Comparison of ENCODE assay signal across 8 cellular contexts in the genomic region with DNA sequence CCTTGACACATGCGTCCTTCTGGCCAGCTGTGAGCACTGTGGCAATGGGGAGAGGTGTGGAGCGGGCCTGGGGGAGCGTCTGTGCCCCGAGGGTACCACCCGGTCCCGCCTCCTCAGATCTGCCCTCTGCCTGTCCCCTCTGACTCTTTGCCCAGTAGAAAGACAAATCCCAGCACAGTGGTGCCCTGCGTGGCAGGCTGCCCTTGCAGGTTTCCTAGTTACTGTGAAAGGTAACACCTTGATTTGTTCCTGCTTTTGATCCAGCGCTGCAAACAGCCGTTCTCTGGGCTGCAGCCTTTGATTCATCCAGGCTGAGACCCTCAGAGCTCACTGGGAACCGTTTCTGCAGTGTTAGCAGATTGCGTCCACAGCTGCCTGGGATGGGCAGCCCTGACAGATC. TPM values are rescaled to one million over a fixed set of nuclear protein-coding genes. Genes with fewer than 3 reads are reported as not detected.
DNase-seq lines count a peak whose midpoint lies in the region; TF ChIP-seq lines count a peak whose summit lies in the region.

No MANE protein-coding gene starts in this region.

- H3K9me3 Mint-ChIP-seq in CD14-positive monocyte (peaks cover 0 to 2% (median 0%) of the 10 kb centered on the region in 7 donors), endodermal cell (no peaks in the 10 kb centered on the region), osteocyte (ENCODE audit: unreplicated experiment) (no peaks in the 10 kb centered on the region)

- H3K36me3 ChIP-seq in endodermal cell (ENCODE audit: control insufficient read depth, insufficient read depth, low read length): no peaks in the 10 kb centered on the region

- H3K27ac Mint-ChIP-seq in CD14-positive monocyte (peak overlapping the region in 4 of 7 donors; percentile 50 to 80 (median 67)), endodermal cell (no peak overlapping the region), osteocyte (ENCODE audit: unreplicated experiment) (peak overlapping the region; percentile 65)

- H3K4me1 Mint-ChIP-seq in CD14-positive monocyte: peaks cover 53% of the 10 kb centered on the region
- peaks cover 25% of the 10 kb centered on the region for H3K4me1 Mint-ChIP-seq in endodermal cell
- H3K4me1 Mint-ChIP-seq in osteocyte (ENCODE audit: unreplicated experiment): peaks cover 38% of the 10 kb centered on the region

- H3K36me3 Mint-ChIP-seq in CD14-positive monocyte (peaks cover 3 to 16% of the 10 kb centered on the region in 2 donors), endodermal cell (ENCODE audit: low read depth) (peaks cover 4% of the 10 kb centered on the region), osteocyte (ENCODE audit: unreplicated experiment) (no peaks in the 10 kb centered on the region)

- WGBS in endodermal cell (ENCODE audit: insufficient coverage in 1 of 2, insufficient read length in 1 of 2), 2 experiments: 83 to 87% methylated on average over 11 of the region's 11 CpGs

- H3K4me1 ChIP-seq in endodermal cell (ENCODE audit: control insufficient read depth, insufficient read depth, low read length): peaks cover 9% of the 10 kb centered on the region

- TF ChIP-seq CTCF in CD14-positive monocyte (IDR thresholded peaks at IDR 0.05): no peak
- TF ChIP-seq CTCF in NB4 (IDR thresholded peaks at IDR 0.05; ENCODE audit: low read depth, low read length): no peak
- TF ChIP-seq CTCF in endodermal cell (conservative IDR thresholded peaks at IDR 0.05): no peak
- no peak for TF ChIP-seq CTCF in osteocyte (IDR thresholded peaks at IDR 0.05)

- TF ChIP-seq POLR2A in NB4 (IDR thresholded peaks at IDR 0.05; ENCODE audit: extremely low read depth, insufficient read length): no peak

- peak overlapping the region; percentile 76 for H3K27ac ChIP-seq in endodermal cell (ENCODE audit: low read depth, low read length)

- DNase-seq in CD14-positive monocyte (ENCODE audit: low spot score): no peak
- no peak for DNase-seq in NB4 (ENCODE audit: low read depth)
- no peak for DNase-seq in endodermal cell
- DNase-seq in osteocyte (ENCODE audit: extremely low spot score, unreplicated experiment): no peak
- no peak for DNase-seq in pons (ENCODE audit: low spot score)
- DNase-seq in NCI-H187 (lab: John Stamatoyannopoulos, UW): no peak
- DNase-seq in dedifferentiated amniotic fluid mesenchymal stem cell (ENCODE audit: extremely low spot score): no peak
- DNase-seq in SHP77 treated with DMSO at 0.1 percent for 48 hours (lab: John Stamatoyannopoulos, UW): no peak

- H3K4me3 Mint-ChIP-seq in CD14-positive monocyte: peak overlapping the region; percentile 61 to 83
- no peak overlapping the region for H3K4me3 Mint-ChIP-seq in endodermal cell
- peak overlapping the region; percentile 42 for H3K4me3 Mint-ChIP-seq in osteocyte (ENCODE audit: unreplicated experiment)

- no peak overlapping the region for H3K9ac ChIP-seq in endodermal cell (ENCODE audit: extremely low read depth, low read length, poor library complexity, severe bottlenecking)

- no peaks in the 10 kb centered on the region for H3K27me3 ChIP-seq in endodermal cell (ENCODE audit: control insufficient read depth, insufficient read depth, low read length, poor library complexity, severe bottlenecking)

- H3K27me3 Mint-ChIP-seq in CD14-positive monocyte (ENCODE audit: low read depth in 3 of 3) (peaks cover 0 to 26% (median 0%) of the 10 kb centered on the region in 3 donors), endodermal cell (ENCODE audit: insufficient read depth) (no peaks in the 10 kb centered on the region), osteocyte (ENCODE audit: unreplicated experiment) (no peaks in the 10 kb centered on the region)

- intact Hi-C loops in CD14-positive monocyte (cut with micrococcal nuclease): loop anchor here (10.0 kb wide), 2 partner anchors 318 to 422 kb away; a partner anchor contains a TSS

- H3K4me3 ChIP-seq in NB4 (ENCODE audit: low read depth, low read length) (peak overlapping the region; percentile 49), endodermal cell (ENCODE audit: low read length) (no peak overlapping the region)

- H3K9me3 ChIP-seq in endodermal cell (ENCODE audit: control insufficient read depth, low read length): no peaks in the 10 kb centered on the region

RNA-seq across cellular contexts. Expression of a gene that starts 16.4 kb away (rescaled TPM):
- polyA plus RNA-seq in CD14-positive monocyte: under 1 TPM; 0.39 to 0.74 TPM
- total RNA-seq in endodermal cell: 10 to 100 TPM; 74.9 to 92.3 TPM
- 72.6 TPM for polyA plus RNA-seq in endodermal cell (2013, experiment 1 of 2)
- 64.1 TPM for polyA plus RNA-seq in endodermal cell (2013, experiment 2 of 2)
- 42.1 and 46.2 TPM in 2 replicates for total RNA-seq in osteocyte
